2 cellular contexts compared by ENCODE assay signal in the genomic region with DNA sequence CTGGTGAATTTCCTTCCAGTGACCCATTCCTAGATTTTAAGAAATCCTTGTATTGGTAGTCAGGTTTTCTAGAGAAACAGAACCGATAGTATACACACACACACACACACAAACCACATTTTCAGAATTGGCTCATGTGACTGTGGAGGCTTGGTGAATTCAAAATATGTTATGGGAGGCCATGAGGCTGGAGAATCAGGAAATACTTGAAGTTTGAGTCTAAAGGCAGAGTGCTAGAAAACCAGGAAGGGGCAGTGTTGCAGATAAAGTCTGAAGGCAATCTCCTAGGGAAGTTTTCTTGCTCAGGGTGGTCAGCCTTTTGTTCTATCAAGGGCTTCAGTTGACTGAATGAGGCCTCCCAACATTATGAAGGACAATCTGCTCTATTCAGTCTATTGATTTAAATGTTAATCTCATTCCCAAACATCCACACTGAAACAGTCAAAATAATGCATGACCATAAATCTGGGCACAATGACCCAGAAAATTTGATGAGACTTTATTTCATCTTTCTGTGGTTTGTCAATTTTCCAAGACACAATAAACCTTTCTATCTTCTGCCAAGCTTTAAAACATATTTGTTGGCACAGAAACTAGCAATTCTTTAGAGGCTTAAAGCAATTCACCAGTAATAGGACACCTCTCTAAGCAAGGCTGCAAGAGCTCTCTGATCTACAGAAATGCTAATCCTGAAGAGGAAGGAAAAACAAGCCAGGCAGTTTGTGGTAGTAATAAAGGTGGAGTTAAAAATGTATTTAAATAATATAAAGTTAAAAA.
TF ChIP-seq lines count a peak whose summit lies in the region.

No MANE protein-coding gene starts in this region.

TF ChIP-seq in GM23338, 12 proteins besides CTCF, POLR2A, EP300 and RAD21 (continues in another document):
- TF ChIP-seq ZNF114 (CRISPR knock-in tag; IDR thresholded peaks at IDR 0.05) (no peak), EZH2 (IDR thresholded peaks at IDR 0.05; ENCODE audit: low read depth, unreplicated experiment) (no peak), NANOG (IDR thresholded peaks at IDR 0.05; ENCODE audit: borderline replicate concordance) (no peak; the same call in 1 of the 2 replicates), EZH2phosphoT487 (IDR thresholded peaks at IDR 0.05; ENCODE audit: unreplicated experiment) (no peak), CREB1 (CRISPR knock-in tag; IDR thresholded peaks at IDR 0.05; ENCODE audit: low read depth) (no peak)
- TF ChIP-seq, protein P1, sequence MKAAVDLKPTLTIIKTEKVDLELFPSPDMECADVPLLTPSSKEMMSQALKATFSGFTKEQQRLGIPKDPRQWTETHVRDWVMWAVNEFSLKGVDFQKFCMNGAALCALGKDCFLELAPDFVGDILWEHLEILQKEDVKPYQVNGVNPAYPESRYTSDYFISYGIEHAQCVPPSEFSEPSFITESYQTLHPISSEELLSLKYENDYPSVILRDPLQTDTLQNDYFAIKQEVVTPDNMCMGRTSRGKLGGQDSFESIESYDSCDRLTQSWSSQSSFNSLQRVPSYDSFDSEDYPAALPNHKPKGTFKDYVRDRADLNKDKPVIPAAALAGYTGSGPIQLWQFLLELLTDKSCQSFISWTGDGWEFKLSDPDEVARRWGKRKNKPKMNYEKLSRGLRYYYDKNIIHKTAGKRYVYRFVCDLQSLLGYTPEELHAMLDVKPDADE (IDR thresholded peaks at IDR 0.05) = no peak
- TF ChIP-seq, protein P2, sequence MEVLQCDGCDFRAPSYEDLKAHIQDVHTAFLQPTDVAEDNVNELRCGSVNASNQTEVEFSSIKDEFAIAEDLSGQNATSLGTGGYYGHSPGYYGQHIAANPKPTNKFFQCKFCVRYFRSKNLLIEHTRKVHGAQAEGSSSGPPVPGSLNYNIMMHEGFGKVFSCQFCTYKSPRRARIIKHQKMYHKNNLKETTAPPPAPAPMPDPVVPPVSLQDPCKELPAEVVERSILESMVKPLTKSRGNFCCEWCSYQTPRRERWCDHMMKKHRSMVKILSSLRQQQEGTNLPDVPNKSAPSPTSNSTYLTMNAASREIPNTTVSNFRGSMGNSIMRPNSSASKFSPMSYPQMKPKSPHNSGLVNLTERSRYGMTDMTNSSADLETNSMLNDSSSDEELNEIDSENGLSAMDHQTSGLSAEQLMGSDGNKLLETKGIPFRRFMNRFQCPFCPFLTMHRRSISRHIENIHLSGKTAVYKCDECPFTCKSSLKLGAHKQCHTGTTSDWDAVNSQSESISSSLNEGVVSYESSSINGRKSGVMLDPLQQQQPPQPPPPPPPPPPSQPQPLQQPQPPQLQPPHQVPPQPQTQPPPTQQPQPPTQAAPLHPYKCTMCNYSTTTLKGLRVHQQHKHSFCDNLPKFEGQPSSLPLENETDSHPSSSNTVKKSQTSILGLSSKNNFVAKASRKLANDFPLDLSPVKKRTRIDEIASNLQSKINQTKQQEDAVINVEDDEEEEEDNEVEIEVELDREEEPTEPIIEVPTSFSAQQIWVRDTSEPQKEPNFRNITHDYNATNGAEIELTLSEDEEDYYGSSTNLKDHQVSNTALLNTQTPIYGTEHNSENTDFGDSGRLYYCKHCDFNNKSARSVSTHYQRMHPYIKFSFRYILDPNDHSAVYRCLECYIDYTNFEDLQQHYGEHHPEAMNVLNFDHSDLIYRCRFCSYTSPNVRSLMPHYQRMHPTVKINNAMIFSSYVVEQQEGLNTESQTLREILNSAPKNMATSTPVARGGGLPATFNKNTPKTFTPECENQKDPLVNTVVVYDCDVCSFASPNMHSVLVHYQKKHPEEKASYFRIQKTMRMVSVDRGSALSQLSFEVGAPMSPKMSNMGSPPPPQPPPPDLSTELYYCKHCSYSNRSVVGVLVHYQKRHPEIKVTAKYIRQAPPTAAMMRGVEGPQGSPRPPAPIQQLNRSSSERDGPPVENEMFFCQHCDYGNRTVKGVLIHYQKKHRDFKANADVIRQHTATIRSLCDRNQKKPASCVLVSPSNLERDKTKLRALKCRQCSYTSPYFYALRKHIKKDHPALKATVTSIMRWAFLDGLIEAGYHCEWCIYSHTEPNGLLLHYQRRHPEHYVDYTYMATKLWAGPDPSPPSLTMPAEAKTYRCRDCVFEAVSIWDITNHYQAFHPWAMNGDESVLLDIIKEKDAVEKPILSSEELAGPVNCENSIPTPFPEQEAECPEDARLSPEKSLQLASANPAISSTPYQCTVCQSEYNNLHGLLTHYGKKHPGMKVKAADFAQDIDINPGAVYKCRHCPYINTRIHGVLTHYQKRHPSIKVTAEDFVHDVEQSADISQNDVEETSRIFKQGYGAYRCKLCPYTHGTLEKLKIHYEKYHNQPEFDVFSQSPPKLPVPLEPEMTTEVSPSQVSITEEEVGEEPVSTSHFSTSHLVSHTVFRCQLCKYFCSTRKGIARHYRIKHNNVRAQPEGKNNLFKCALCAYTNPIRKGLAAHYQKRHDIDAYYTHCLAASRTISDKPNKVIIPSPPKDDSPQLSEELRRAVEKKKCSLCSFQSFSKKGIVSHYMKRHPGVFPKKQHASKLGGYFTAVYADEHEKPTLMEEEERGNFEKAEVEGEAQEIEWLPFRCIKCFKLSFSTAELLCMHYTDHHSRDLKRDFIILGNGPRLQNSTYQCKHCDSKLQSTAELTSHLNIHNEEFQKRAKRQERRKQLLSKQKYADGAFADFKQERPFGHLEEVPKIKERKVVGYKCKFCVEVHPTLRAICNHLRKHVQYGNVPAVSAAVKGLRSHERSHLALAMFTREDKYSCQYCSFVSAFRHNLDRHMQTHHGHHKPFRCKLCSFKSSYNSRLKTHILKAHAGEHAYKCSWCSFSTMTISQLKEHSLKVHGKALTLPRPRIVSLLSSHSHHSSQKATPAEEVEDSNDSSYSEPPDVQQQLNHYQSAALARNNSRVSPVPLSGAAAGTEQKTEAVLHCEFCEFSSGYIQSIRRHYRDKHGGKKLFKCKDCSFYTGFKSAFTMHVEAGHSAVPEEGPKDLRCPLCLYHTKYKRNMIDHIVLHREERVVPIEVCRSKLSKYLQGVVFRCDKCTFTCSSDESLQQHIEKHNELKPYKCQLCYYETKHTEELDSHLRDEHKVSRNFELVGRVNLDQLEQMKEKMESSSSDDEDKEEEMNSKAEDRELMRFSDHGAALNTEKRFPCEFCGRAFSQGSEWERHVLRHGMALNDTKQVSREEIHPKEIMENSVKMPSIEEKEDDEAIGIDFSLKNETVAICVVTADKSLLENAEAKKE (CRISPR knock-in tag; IDR thresholded peaks at IDR 0.05) = no peak

TF ChIP-seq in H1, 55 proteins besides CTCF, POLR2A, EP300 and RAD21:
- TF ChIP-seq SP4 (IDR thresholded peaks at IDR 0.05; ENCODE audit: low read length) (no peak), NRF1 (IDR thresholded peaks at IDR 0.05; ENCODE audit: low read depth, low read length) (no peak), EZH2 (IDR thresholded peaks at IDR 0.05; ENCODE audit: low read depth, low read length, severe bottlenecking) (no peak), EGR1 (IDR thresholded peaks at IDR 0.05; ENCODE audit: borderline replicate concordance, low read depth, low read length) (no peak), JUND (IDR thresholded peaks at IDR 0.05; ENCODE audit: low read length) (no peak), GABPA (IDR thresholded peaks at IDR 0.05; ENCODE audit: borderline replicate concordance, insufficient read depth, low read length) (no peak), KDM4A (IDR thresholded peaks at IDR 0.05; ENCODE audit: low read depth, low read length, severe bottlenecking) (no peak), POLR2AphosphoS5 (IDR thresholded peaks at IDR 0.05; ENCODE audit: low read depth, low read length) (no peak), FOSL1 (IDR thresholded peaks at IDR 0.05; ENCODE audit: insufficient read depth, low read depth, low read length) (no peak), TAF7 (optimal IDR thresholded peaks at IDR 0.05; ENCODE audit: borderline replicate concordance, low read depth, low read length) (no peak)
